ENCODE assay signal across 8 cellular contexts in genomic region chr13:19632915-19633339, GRCh38. TPM values are rescaled to one million over a fixed set of nuclear protein-coding genes. Genes with fewer than 3 reads are reported as not detected.
DNase-seq lines count a peak whose midpoint lies in the region; ATAC-seq, FAIRE-seq and TF ChIP-seq lines count a peak whose summit lies in the region.

No MANE protein-coding gene starts in this region.

- no peaks in the 10 kb centered on the region for H3K27me3 Mint-ChIP-seq in activated T-cell treated with anti-CD3 and anti-CD28 coated beads, Interleukin-2, amount 50 U/mL, for 24 hours
- no peaks in the 10 kb centered on the region for H3K27me3 Mint-ChIP-seq in activated T-helper 1 cell treated with anti-CD3 and anti-CD28 coated beads, Interleukin-12 subunit alpha, Interleukin-12 subunit beta, Interleukin-2, Interleukin-4 antibody, amounts not matched to agents 30 ng/mL and 10 ng/mL and 1 ng/mL, durations not matched to agents 14 hours and 24 hours and 36 hours (ENCODE audit: insufficient read depth)

- intact Hi-C loops in activated T-helper 1 cell treated with anti-CD3 and anti-CD28 coated beads, Interleukin-12 subunit alpha, Interleukin-12 subunit beta, Interleukin-2, Interleukin-4 antibody, amounts not matched to agents 30 ng/mL and 10 ng/mL and 1 ng/mL, durations not matched to agents 14 hours and 24 hours and 36 hours (cut with micrococcal nuclease) = loop anchor here (1.0 to 5.0 kb wide), 5 partner anchors 46 to 325 kb away; partner anchors contain the start of gene ZMYM2
- intact Hi-C loops in testis (cut with DNase I; ENCODE audit: low total_unique reads) = loop anchor here (10.0 kb wide), 1 partner anchor 152 kb away; the partner anchor contains the start of gene PSPC1

- no peak for TF ChIP-seq POLR2A in testis (IDR thresholded peaks at IDR 0.05)

- H4K20me1 ChIP-seq in keratinocyte (ENCODE audit: control insufficient read depth, extremely low read depth, insufficient read depth, low read length) = no peaks in the 10 kb centered on the region

- H3K27ac Mint-ChIP-seq in activated T-cell treated with anti-CD3 and anti-CD28 coated beads, Interleukin-2, amount 50 U/mL, for 24 hours = peak overlapping the region; percentile 99
- peak overlapping the region; percentile 98 for H3K27ac Mint-ChIP-seq in activated T-helper 1 cell treated with anti-CD3 and anti-CD28 coated beads, Interleukin-12 subunit alpha, Interleukin-12 subunit beta, Interleukin-2, Interleukin-4 antibody, amounts not matched to agents 30 ng/mL and 10 ng/mL and 1 ng/mL, durations not matched to agents 14 hours and 24 hours and 36 hours

- no peaks in the 10 kb centered on the region for H3K9me1 ChIP-seq in keratinocyte (ENCODE audit: control insufficient read depth, extremely low read depth, insufficient read depth, low read length)

- DNase-seq in activated T-cell treated with anti-CD3 and anti-CD28 coated beads, Interleukin-2, amount 50 U/mL, for 24 hours = no peak
- DNase-seq in activated T-cell treated with anti-CD3 and anti-CD28 coated beads for 4 hours (no peak), keratinocyte (ENCODE audit: low read depth, low spot score) (no peak), testis (no peak), occipital lobe (lab: John Stamatoyannopoulos, UW) (no peak)
- no peak for DNase-seq in activated T-helper 1 cell treated with anti-CD3 and anti-CD28 coated beads, Interleukin-12 subunit alpha, Interleukin-12 subunit beta, Interleukin-2, Interleukin-4 antibody, amounts not matched to agents 30 ng/mL and 10 ng/mL and 1 ng/mL, durations not matched to agents 14 hours and 24 hours and 36 hours (ENCODE audit: low spot score)
- DNase-seq in stimulated activated naive CD4-positive, alpha-beta T cell treated with Interleukin-2 at 50 U/mL for 16 hours (lab: John Stamatoyannopoulos, UW) = no peak

- H3K4me3 Mint-ChIP-seq in activated T-cell treated with anti-CD3 and anti-CD28 coated beads, Interleukin-2, amount 50 U/mL, for 24 hours = peak overlapping the region; percentile 100
- H3K4me3 Mint-ChIP-seq in activated T-helper 1 cell treated with anti-CD3 and anti-CD28 coated beads, Interleukin-12 subunit alpha, Interleukin-12 subunit beta, Interleukin-2, Interleukin-4 antibody, amounts not matched to agents 30 ng/mL and 10 ng/mL and 1 ng/mL, durations not matched to agents 14 hours and 24 hours and 36 hours = peak overlapping the region; percentile 98

- FAIRE-seq in keratinocyte (lab: Jason Lieb, UNC) = no peak

- peaks cover 29% of the 10 kb centered on the region for H3K4me1 Mint-ChIP-seq in activated T-cell treated with anti-CD3 and anti-CD28 coated beads, Interleukin-2, amount 50 U/mL, for 24 hours (ENCODE audit: low read depth)
- peaks cover 26% of the 10 kb centered on the region for H3K4me1 Mint-ChIP-seq in activated T-helper 1 cell treated with anti-CD3 and anti-CD28 coated beads, Interleukin-12 subunit alpha, Interleukin-12 subunit beta, Interleukin-2, Interleukin-4 antibody, amounts not matched to agents 30 ng/mL and 10 ng/mL and 1 ng/mL, durations not matched to agents 14 hours and 24 hours and 36 hours (ENCODE audit: low read depth)

- TF ChIP-seq CTCF in keratinocyte (optimal IDR thresholded peaks at IDR 0.05 in 1 of 3, IDR thresholded peaks at IDR 0.05 in 1 of 3, conservative IDR thresholded peaks at IDR 0.05 in 1 of 3; ENCODE audit: extremely low read depth in 1 of 3, insufficient read depth in 2 of 3, low read length in 3 of 3) (no peak), testis (IDR thresholded peaks at IDR 0.05) (no peak)

- H3K27ac ChIP-seq in keratinocyte (ENCODE audit: control insufficient read depth, insufficient read depth, low read length) (peak overlapping the region; percentile 81), testis (peak overlapping the region; percentile 87 to 93)

- WGBS in testis, 2 donors = 24 to 29% methylated on average over 13 of the region's 13 CpGs

- no peak for ATAC-seq in GM19328 (IDR thresholded peaks at IDR 0.05; ENCODE audit: unreplicated experiment)

- H3K4me1 ChIP-seq in keratinocyte (ENCODE audit: control insufficient read depth, extremely low read depth, insufficient read depth, low read length) (peaks cover 16% of the 10 kb centered on the region), testis (peaks cover 10% of the 10 kb centered on the region)

- peak overlapping the region; percentile 72 for H3K9ac ChIP-seq in keratinocyte (ENCODE audit: control insufficient read depth, extremely low read depth, insufficient read depth, low read length)

- H3K9me3 Mint-ChIP-seq in activated T-cell treated with anti-CD3 and anti-CD28 coated beads, Interleukin-2, amount 50 U/mL, for 24 hours = no peaks in the 10 kb centered on the region
- H3K9me3 Mint-ChIP-seq in activated T-helper 1 cell treated with anti-CD3 and anti-CD28 coated beads, Interleukin-12 subunit alpha, Interleukin-12 subunit beta, Interleukin-2, Interleukin-4 antibody, amounts not matched to agents 30 ng/mL and 10 ng/mL and 1 ng/mL, durations not matched to agents 14 hours and 24 hours and 36 hours = peaks cover 3% of the 10 kb centered on the region

- H3K4me3 ChIP-seq in keratinocyte (ENCODE audit: control insufficient read depth in 2 of 3, extremely low read depth in 1 of 3, insufficient read depth in 2 of 3, low read depth in 1 of 3, low read length in 3 of 3) (peak overlapping the region; percentile 70 to 100 (median 94)), testis (peak overlapping the region; percentile 78 to 83)

- peaks cover 44% of the 10 kb centered on the region for H3K36me3 Mint-ChIP-seq in activated T-cell treated with anti-CD3 and anti-CD28 coated beads, Interleukin-2, amount 50 U/mL, for 24 hours (ENCODE audit: low read depth)
- H3K36me3 Mint-ChIP-seq in activated T-helper 1 cell treated with anti-CD3 and anti-CD28 coated beads, Interleukin-12 subunit alpha, Interleukin-12 subunit beta, Interleukin-2, Interleukin-4 antibody, amounts not matched to agents 30 ng/mL and 10 ng/mL and 1 ng/mL, durations not matched to agents 14 hours and 24 hours and 36 hours (ENCODE audit: low read depth) = peaks cover 11% of the 10 kb centered on the region

- dilution Hi-C loops in keratinocyte (cut with MboI; ENCODE audit: extremely low pct_ligation_motif_present, low sequenced_read_pairs) = no loop called here

- H3K9me3 ChIP-seq in keratinocyte (ENCODE audit: control insufficient read depth, low read depth, low read length) = no peaks in the 10 kb centered on the region
- no peaks in the 10 kb centered on the region for H3K9me3 ChIP-seq in testis

- H3K27me3 ChIP-seq in keratinocyte (ENCODE audit: control insufficient read depth, extremely low read depth, insufficient read depth, low read length) = no peaks in the 10 kb centered on the region
- H3K27me3 ChIP-seq in testis = no peaks in the 10 kb centered on the region

- H2AFZ ChIP-seq in keratinocyte (ENCODE audit: control insufficient read depth, low read length) = peak overlapping the region; percentile 91

- H3K4me2 ChIP-seq in keratinocyte (ENCODE audit: control insufficient read depth, extremely low read depth, insufficient read depth, low read depth, low read length) = peak overlapping the region; percentile 90

- H3K36me3 ChIP-seq in keratinocyte (ENCODE audit: control insufficient read depth in 2 of 2, extremely low read depth in 1 of 2, insufficient read depth in 2 of 2, low read length in 2 of 2) = no peaks in the 10 kb centered on the region
- H3K36me3 ChIP-seq in testis (ENCODE audit: low read depth, missing control alignments) = no peaks in the 10 kb centered on the region

- H3K79me2 ChIP-seq in keratinocyte (ENCODE audit: control insufficient read depth, insufficient read depth, low read length) = peaks cover 41% of the 10 kb centered on the region

RNA-seq across cellular contexts. Expression of gene MPHOSPH8, which starts 0.5 kb away (rescaled TPM):
- 42.9 and 44.3 TPM in 2 replicates for total RNA-seq in activated T-helper 1 cell treated with anti-CD3 and anti-CD28 coated beads, Interleukin-12 subunit alpha, Interleukin-12 subunit beta, Interleukin-2, Interleukin-4 antibody, amounts not matched to agents 30 ng/mL and 10 ng/mL and 1 ng/mL, durations not matched to agents 14 hours and 24 hours and 36 hours
- polyA plus RNA-seq in keratinocyte (17.4 to 24.7 TPM (median 20.1 TPM) in 3 replicates), testis (ENCODE audit: insufficient read depth, low read depth, low replicate concordance) (12.3 TPM)
- polyA plus RNA-seq in keratinocyte (2011; ENCODE audit: low read depth) = 61.2 TPM
- 12.4 and 19.4 TPM in 2 replicates for polyA plus RNA-seq in keratinocyte (2011; cell fraction: cytosol; rRNA removed)
- 51.0 and 57.1 TPM in 2 replicates for polyA plus RNA-seq in keratinocyte (2011; cell fraction: nucleus; rRNA removed)
- 24.0 and 27.2 TPM in 2 replicates for polyA plus RNA-seq in keratinocyte (2012; ENCODE audit: low replicate concordance)
- 4.7 to 7.9 TPM (median 4.8 TPM) in 3 replicates for polyA minus RNA-seq in keratinocyte
- 14.0 TPM for polyA minus RNA-seq in keratinocyte (2011; cell fraction: cytosol; rRNA and poly(A)+ RNA removed)
- polyA minus RNA-seq in keratinocyte (2011; cell fraction: nucleus; rRNA and poly(A)+ RNA removed) = 8.1 and 13.1 TPM in 2 replicates
- total RNA-seq in testis (10 to 100 TPM; 31.0 to 39.2 TPM), occipital lobe (31.2 TPM)
